Comparison of ENCODE assay signal across 25 cellular contexts in genomic region chrX:127726227-127726626, GRCh38.
DNase-seq lines count a peak whose midpoint lies in the region; ATAC-seq and TF ChIP-seq lines count a peak whose summit lies in the region.
"Had no signal": no experiment of that assay in that cellular context is flagged by ENCODE, and none has a peak within 500 bp of the region (broad histone marks: within the 10 kb centered on the region; RNA-seq: fewer than 3 reads in every experiment).

No MANE protein-coding gene starts in this region.

- no peaks in the 10 kb centered on the region for H3K27me3 ChIP-seq in PC-9 (ENCODE audit: insufficient read depth, low read depth)
- H3K27me3 ChIP-seq: BE2C had no signal

- H3K9me3 ChIP-seq in PC-9 (ENCODE audit: insufficient read depth, low read depth), result 0 out of 2 replicates have a peak, but pooled peaks cover 3% of the 10 kb centered on the region
- H3K9me3 ChIP-seq: BE2C had no signal

- no peaks in the 10 kb centered on the region for H3K9me3 Mint-ChIP-seq in activated CD8-positive, alpha-beta T cell treated with anti-CD3 and anti-CD28 coated beads, Interleukin-2, amount 10 ng/mL, durations not matched to agents 7 days and 5 days (ENCODE audit: insufficient read depth)
- H3K9me3 Mint-ChIP-seq in chondrocyte (ENCODE audit: low read depth), result no peaks in the 10 kb centered on the region
- H3K9me3 Mint-ChIP-seq: T-cell had no signal

- H4K20me1 ChIP-seq in PC-9 (ENCODE audit: insufficient read depth), result no peaks in the 10 kb centered on the region; the same call in 1 of the 2 replicates

- ATAC-seq in activated CD8-positive, alpha-beta T cell treated with anti-CD3 and anti-CD28 coated beads, Interleukin-2, amount 10 ng/mL, durations not matched to agents 7 days and 5 days, result no peak
- ATAC-seq: HCT116, K562, T-cell had no signal

- no peaks in the 10 kb centered on the region for H3K79me2 ChIP-seq in PC-9 (ENCODE audit: low read depth)

- no peak overlapping the region for H3K27ac ChIP-seq in PC-9
- H3K27ac ChIP-seq: 22Rv1, GM23248 had no signal

- H3K27me3 Mint-ChIP-seq in activated CD8-positive, alpha-beta T cell treated with anti-CD3 and anti-CD28 coated beads, Interleukin-2, amount 10 ng/mL, durations not matched to agents 7 days and 5 days (ENCODE audit: low read depth), result no peaks in the 10 kb centered on the region
- H3K27me3 Mint-ChIP-seq in chondrocyte (ENCODE audit: low read depth), result no peaks in the 10 kb centered on the region
- H3K27me3 Mint-ChIP-seq: CD4-positive, CD25-positive, alpha-beta regulatory T cell had no signal

- DNase-seq in DMS53 (lab: John Stamatoyannopoulos, UW) (peak; percentile 3), DMS53 treated with DMSO at 0.1 percent for 48 hours (lab: John Stamatoyannopoulos, UW; ENCODE audit: unreplicated experiment) (no peak), PC-9 (no peak), medulla oblongata (ENCODE audit: extremely low spot score) (peak; percentile 6), iPS-NIHi7 (ENCODE audit: extremely low spot score) (no peak), chondrocyte (ENCODE audit: low spot score) (no peak), hypothalamus (lab: John Stamatoyannopoulos, UW) (no peak)
- DNase-seq in activated CD8-positive, alpha-beta T cell treated with anti-CD3 and anti-CD28 coated beads, Interleukin-2, amount 10 ng/mL, durations not matched to agents 7 days and 5 days, result no peak
- DNase-seq: BE2C; CD4-positive, CD25-positive, alpha-beta regulatory T cell; COR-L47; DMS 273 treated with DMSO at 0.1 percent for 48 hours; GDM1; GM23248; NCI-H1048; NCI-H1436; NCI-H2029; NCI-H2171; NCI-H526; SHP77; SK-N-SH; T-cell had no signal

- intact Hi-C loops in PC-9 (cut with micrococcal nuclease; ENCODE audit: unreplicated experiment), result no loop called here

- POLR2A ChIA-PET in PC-9 (lab: Charles Lee; ENCODE audit: unreplicated experiment), result no interaction called here
- POLR2A ChIA-PET in activated CD8-positive, alpha-beta T cell treated with anti-CD3 and anti-CD28 coated beads, Interleukin-2, amount 10 ng/mL, durations not matched to agents 7 days and 5 days (lab: Charles Lee), result no interaction called here

- H3K4me1 Mint-ChIP-seq in activated CD8-positive, alpha-beta T cell treated with anti-CD3 and anti-CD28 coated beads, Interleukin-2, amount 10 ng/mL, durations not matched to agents 7 days and 5 days (ENCODE audit: low read depth), result no peaks in the 10 kb centered on the region
- no peaks in the 10 kb centered on the region for H3K4me1 Mint-ChIP-seq in chondrocyte (ENCODE audit: low read depth)
- H3K4me1 Mint-ChIP-seq: CD4-positive, CD25-positive, alpha-beta regulatory T cell; T-cell had no signal

- H3K36me3 Mint-ChIP-seq in activated CD8-positive, alpha-beta T cell treated with anti-CD3 and anti-CD28 coated beads, Interleukin-2, amount 10 ng/mL, durations not matched to agents 7 days and 5 days (ENCODE audit: low read depth), result no peaks in the 10 kb centered on the region
- H3K36me3 Mint-ChIP-seq in chondrocyte (ENCODE audit: low read depth), result no peaks in the 10 kb centered on the region
- H3K36me3 Mint-ChIP-seq: CD4-positive, CD25-positive, alpha-beta regulatory T cell; T-cell had no signal

- no peak overlapping the region for H3K27ac Mint-ChIP-seq in activated CD8-positive, alpha-beta T cell treated with anti-CD3 and anti-CD28 coated beads, Interleukin-2, amount 10 ng/mL, durations not matched to agents 7 days and 5 days
- H3K27ac Mint-ChIP-seq in chondrocyte (ENCODE audit: unreplicated experiment), result no peak overlapping the region
- H3K27ac Mint-ChIP-seq: CD4-positive, CD25-positive, alpha-beta regulatory T cell; T-cell had no signal

- H3K36me3 ChIP-seq in PC-9 (ENCODE audit: low read depth), result no peaks in the 10 kb centered on the region
- H3K36me3 ChIP-seq: BE2C had no signal

- CTCF ChIA-PET in PC-9 (lab: Charles Lee), result no interaction called here
- CTCF ChIA-PET in activated CD8-positive, alpha-beta T cell treated with anti-CD3 and anti-CD28 coated beads, Interleukin-2, amount 10 ng/mL, durations not matched to agents 7 days and 5 days (lab: Charles Lee), result no interaction called here

- peak overlapping the region; percentile 61; the same call in 1 of the 2 replicates for H2AFZ ChIP-seq in PC-9
- H2AFZ ChIP-seq: GM23248 had no signal

- TF ChIP-seq CTCF in PC-9 (conservative IDR thresholded peaks at IDR 0.05) (no peak), chondrocyte (IDR thresholded peaks at IDR 0.05) (no peak)

- no peaks in the 10 kb centered on the region for H3K4me1 ChIP-seq in PC-9 (replicated peaks; ENCODE audit: insufficient read depth)
- H3K4me1 ChIP-seq: BE2C had no signal

- H3K4me3 Mint-ChIP-seq in activated CD8-positive, alpha-beta T cell treated with anti-CD3 and anti-CD28 coated beads, Interleukin-2, amount 10 ng/mL, durations not matched to agents 7 days and 5 days, result no peak overlapping the region
- H3K4me3 Mint-ChIP-seq in chondrocyte (ENCODE audit: unreplicated experiment), result no peak overlapping the region
- H3K4me3 Mint-ChIP-seq: CD4-positive, CD25-positive, alpha-beta regulatory T cell; T-cell had no signal

- BruUV-seq in PC-9 (replicated peaks; lab: Mats Ljungman, UMichigan), result no TSS peak

- H3K9me2 ChIP-seq in PC-9 (ENCODE audit: insufficient read depth), result no peaks in the 10 kb centered on the region
- H3K9me2 ChIP-seq: SK-N-SH had no signal

- no peaks in the 10 kb centered on the region for H3F3A ChIP-seq in PC-9 (ENCODE audit: insufficient read depth, low read depth)

- peak overlapping the region; percentile 29 for H3K4me2 ChIP-seq in PC-9
- H3K4me2 ChIP-seq: SK-N-SH had no signal

- no peak overlapping the region for H3K4me3 ChIP-seq in PC-9
- H3K4me3 ChIP-seq: GM23248, K562 had no signal

Comparison
In these comparisons a context has a peak if more than half of its experiments do, and no peak if none do; other contexts are left out.
1. DNase-seq: peak in DMS53 (single experiment) and medulla oblongata (single experiment); none in DMS53 treated with DMSO at 0.1 percent for 48 hours (single experiment), PC-9 (0 of 2), activated CD8-positive, alpha-beta T cell treated with anti-CD3 and anti-CD28 coated beads, Interleukin-2, amount 10 ng/mL, durations not matched to agents 7 days and 5 days (single experiment), iPS-NIHi7 (single experiment), chondrocyte (single experiment) and hypothalamus (0 of 51).